In the genomic region with DNA sequence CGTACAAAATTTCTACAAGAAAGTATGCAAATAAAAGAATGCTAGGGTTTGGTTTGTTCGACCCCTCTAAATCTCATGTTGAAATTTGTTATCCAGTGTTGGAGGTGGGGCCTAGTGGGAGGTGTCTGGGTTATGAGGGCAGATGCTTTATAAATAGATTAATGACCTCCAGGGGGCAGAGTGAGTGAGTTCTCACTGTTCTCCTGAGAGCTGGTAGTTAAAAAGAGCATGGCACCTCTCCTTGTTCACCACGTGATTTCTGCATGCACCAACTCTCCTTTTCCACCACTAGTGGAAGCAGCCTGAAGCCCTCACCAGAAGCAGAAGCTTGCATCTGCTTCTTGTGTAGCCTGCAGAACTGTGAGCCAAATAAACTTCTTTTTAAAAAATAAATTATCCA, we compare ENCODE assay signal across 8 cellular contexts. TPM values are rescaled to one million over a fixed set of nuclear protein-coding genes. Genes with fewer than 3 reads are reported as not detected.
DNase-seq lines count a peak whose midpoint lies in the region; ATAC-seq and TF ChIP-seq lines count a peak whose summit lies in the region.

No MANE protein-coding gene starts in this region.

- H3K79me2 ChIP-seq in MM.1S (ENCODE audit: low read length): no peaks in the 10 kb centered on the region

- ATAC-seq in HG02610 (IDR thresholded peaks at IDR 0.05; ENCODE audit: unreplicated experiment) (peak; percentile 73), WTC11 (peak; percentile 82)

- no peaks in the 10 kb centered on the region for H3K27me3 ChIP-seq in MM.1S (replicated peaks; ENCODE audit: insufficient read depth, low read length)

- H3K9me3 Mint-ChIP-seq in activated naive CD4-positive, alpha-beta T cell treated with anti-CD3 and anti-CD28 coated beads for 36 hours: no peaks in the 10 kb centered on the region
- H3K9me3 Mint-ChIP-seq in WTC11 (no peaks in the 10 kb centered on the region), neural crest cell (peaks cover 2% of the 10 kb centered on the region)

- no peaks in the 10 kb centered on the region for H3K4me1 ChIP-seq in MM.1S (ENCODE audit: low read length)

- no peaks in the 10 kb centered on the region for H3K4me1 Mint-ChIP-seq in activated naive CD4-positive, alpha-beta T cell treated with anti-CD3 and anti-CD28 coated beads for 36 hours (ENCODE audit: low read depth)
- H3K4me1 Mint-ChIP-seq in WTC11 (peaks cover 30% of the 10 kb centered on the region), neural crest cell (peaks cover 13% of the 10 kb centered on the region)

- H3K27me3 Mint-ChIP-seq in activated naive CD4-positive, alpha-beta T cell treated with anti-CD3 and anti-CD28 coated beads for 36 hours (ENCODE audit: low read depth): no peaks in the 10 kb centered on the region
- H3K27me3 Mint-ChIP-seq in WTC11 (ENCODE audit: low read depth): no peaks in the 10 kb centered on the region; the same call in 1 of the 2 replicates
- H3K27me3 Mint-ChIP-seq in neural crest cell (ENCODE audit: low read depth): no peaks in the 10 kb centered on the region

- no peak overlapping the region for H3K4me2 ChIP-seq in MM.1S (ENCODE audit: low read depth, low read length)

- no peak overlapping the region for H3K27ac ChIP-seq in MM.1S (ENCODE audit: low read length)

- TF ChIP-seq POLR2A in lower leg skin (IDR thresholded peaks at IDR 0.05): no peak

- H3K4me3 ChIP-seq in MM.1S (ENCODE audit: low read length) (no peak overlapping the region), lower leg skin (ENCODE audit: low read depth, poor library complexity, severe bottlenecking) (no peak overlapping the region)

- POLR2A ChIA-PET in WTC11 (lab: Charles Lee): no interaction called here

- H3K27ac Mint-ChIP-seq in activated naive CD4-positive, alpha-beta T cell treated with anti-CD3 and anti-CD28 coated beads for 36 hours: no peak overlapping the region
- H3K27ac Mint-ChIP-seq in WTC11: no peak overlapping the region
- no peak overlapping the region for H3K27ac Mint-ChIP-seq in neural crest cell (ENCODE audit: unreplicated experiment)

- no peak overlapping the region for H2AFZ ChIP-seq in MM.1S (ENCODE audit: low read length)

- H3K9me3 ChIP-seq in MM.1S (replicated peaks; ENCODE audit: insufficient read depth, low read length): no peaks in the 10 kb centered on the region

- DNase-seq in activated naive CD4-positive, alpha-beta T cell treated with anti-CD3 and anti-CD28 coated beads for 36 hours: peak; percentile 4
- no peak for DNase-seq in activated naive CD4-positive, alpha-beta T cell treated with Interleukin-2 at 50 U/mL for 16 hours
- DNase-seq in MM.1S: peak; percentile 71
- DNase-seq in WTC11 (ENCODE audit: low spot score): peak; percentile 34
- DNase-seq in neural crest cell (ENCODE audit: low read depth, low spot score): no peak
- no peak for DNase-seq in lower leg skin (ENCODE audit: low spot score in 2 of 2)
- DNase-seq in NCI-H1092 treated with DMSO at 0.1 percent for 48 hours (lab: John Stamatoyannopoulos, UW): no peak

- intact Hi-C loops in activated naive CD4-positive, alpha-beta T cell treated with anti-CD3 and anti-CD28 coated beads for 36 hours (cut with micrococcal nuclease): loop anchor here (5.0 kb wide), 1 partner anchor 163 kb away; no protein-coding TSS in a partner anchor
- intact Hi-C loops in lower leg skin (cut with DNase I; ENCODE audit: low total_unique reads): no loop called here

- CTCF ChIA-PET in activated naive CD4-positive, alpha-beta T cell treated with anti-CD3 and anti-CD28 coated beads for 36 hours (lab: Charles Lee): interaction anchor here (0.7 to 1.2 kb wide), 2 partner anchors 33 to 74 kb away, joined by 3 read pairs; no protein-coding TSS in a partner anchor
- CTCF ChIA-PET in WTC11 (lab: Charles Lee): interaction anchor here (0.6 to 1.0 kb wide), 4 partner anchors 8 to 108 kb away, joined by 3 to 4 read pairs (median 4); no protein-coding TSS in a partner anchor

- H3K9ac ChIP-seq in MM.1S (ENCODE audit: low read length): no peak overlapping the region

- no peaks in the 10 kb centered on the region for H3K36me3 Mint-ChIP-seq in activated naive CD4-positive, alpha-beta T cell treated with anti-CD3 and anti-CD28 coated beads for 36 hours (ENCODE audit: low read depth)
- H3K36me3 Mint-ChIP-seq in WTC11: no peaks in the 10 kb centered on the region
- H3K36me3 Mint-ChIP-seq in neural crest cell (ENCODE audit: low read depth): no peaks in the 10 kb centered on the region

- TF ChIP-seq CTCF in MM.1S (IDR thresholded peaks at IDR 0.05; ENCODE audit: low read length) (peak; percentile 40), WTC11 (IDR thresholded peaks at IDR 0.05) (peak; percentile 50), neural crest cell (conservative IDR thresholded peaks at IDR 0.05) (peak; percentile 49), lower leg skin (IDR thresholded peaks at IDR 0.05) (no peak)

- H3K9me2 ChIP-seq in MM.1S (replicated peaks; ENCODE audit: insufficient read depth, low read length): no peaks in the 10 kb centered on the region

- H3F3A ChIP-seq in MM.1S (ENCODE audit: insufficient read depth, low read length): no peaks in the 10 kb centered on the region

- WGBS in lower leg skin, 2 donors: 68 to 73% methylated on average over 3 of the region's 3 CpGs

- no peak overlapping the region for H3K4me3 Mint-ChIP-seq in activated naive CD4-positive, alpha-beta T cell treated with anti-CD3 and anti-CD28 coated beads for 36 hours
- H3K4me3 Mint-ChIP-seq in WTC11 (no peak overlapping the region), neural crest cell (no peak overlapping the region)

- H3K36me3 ChIP-seq in MM.1S (replicated peaks; ENCODE audit: insufficient read depth, low read length): no peaks in the 10 kb centered on the region

- H4K20me1 ChIP-seq in MM.1S (ENCODE audit: insufficient read depth, low read length): no peaks in the 10 kb centered on the region

TF ChIP-seq in WTC11, 78 proteins besides CTCF, POLR2A, EP300 and RAD21:
- no peak for TF ChIP-seq GRHL2 (CRISPR knock-in tag; IDR thresholded peaks at IDR 0.05; ENCODE audit: insufficient replicate concordance, severe bottlenecking)
- TF ChIP-seq, protein P1, sequence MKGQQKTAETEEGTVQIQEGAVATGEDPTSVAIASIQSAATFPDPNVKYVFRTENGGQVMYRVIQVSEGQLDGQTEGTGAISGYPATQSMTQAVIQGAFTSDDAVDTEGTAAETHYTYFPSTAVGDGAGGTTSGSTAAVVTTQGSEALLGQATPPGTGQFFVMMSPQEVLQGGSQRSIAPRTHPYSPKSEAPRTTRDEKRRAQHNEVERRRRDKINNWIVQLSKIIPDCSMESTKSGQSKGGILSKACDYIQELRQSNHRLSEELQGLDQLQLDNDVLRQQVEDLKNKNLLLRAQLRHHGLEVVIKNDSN (CRISPR knock-in tag; IDR thresholded peaks at IDR 0.05): peak; percentile 63; the same call in 1 of the 2 replicates
- peak; percentile 76 for TF ChIP-seq USF2 (CRISPR knock-in tag; IDR thresholded peaks at IDR 0.05)
- TF ChIP-seq ZSCAN18 (CRISPR knock-in tag; IDR thresholded peaks at IDR 0.05): 0 out of 2 replicates have a peak, but pooled peaks have one; percentile 35
TF ChIP-seq in WTC11: peak in this region for 3.

RNA-seq across cellular contexts. Expression of gene FAM170A, which starts 50.4 kb away (rescaled TPM):
- total RNA-seq in activated naive CD4-positive, alpha-beta T cell treated with anti-CD3 and anti-CD28 coated beads for 36 hours: not detected
- total RNA-seq in WTC11 (2021) (not detected in 3 replicates), neural crest cell (not detected in 2 replicates), lower leg skin (not detected)

Comparison
In these comparisons a context has a peak if more than half of its experiments do, and no peak if none do; other contexts are left out.
1. DNase-seq: peak in activated naive CD4-positive, alpha-beta T cell treated with anti-CD3 and anti-CD28 coated beads for 36 hours (single experiment), MM.1S (single experiment) and WTC11 (single experiment); none in activated naive CD4-positive, alpha-beta T cell treated with Interleukin-2 at 50 U/mL for 16 hours (single experiment), neural crest cell (single experiment), lower leg skin (0 of 2) and NCI-H1092 treated with DMSO at 0.1 percent for 48 hours (single experiment).
2. CTCF ChIP-seq: peak in MM.1S (single experiment), WTC11 (single experiment) and neural crest cell (single experiment); none in lower leg skin (0 of 3).